Comparison of ENCODE assay signal across 29 cellular contexts in the genomic region with DNA sequence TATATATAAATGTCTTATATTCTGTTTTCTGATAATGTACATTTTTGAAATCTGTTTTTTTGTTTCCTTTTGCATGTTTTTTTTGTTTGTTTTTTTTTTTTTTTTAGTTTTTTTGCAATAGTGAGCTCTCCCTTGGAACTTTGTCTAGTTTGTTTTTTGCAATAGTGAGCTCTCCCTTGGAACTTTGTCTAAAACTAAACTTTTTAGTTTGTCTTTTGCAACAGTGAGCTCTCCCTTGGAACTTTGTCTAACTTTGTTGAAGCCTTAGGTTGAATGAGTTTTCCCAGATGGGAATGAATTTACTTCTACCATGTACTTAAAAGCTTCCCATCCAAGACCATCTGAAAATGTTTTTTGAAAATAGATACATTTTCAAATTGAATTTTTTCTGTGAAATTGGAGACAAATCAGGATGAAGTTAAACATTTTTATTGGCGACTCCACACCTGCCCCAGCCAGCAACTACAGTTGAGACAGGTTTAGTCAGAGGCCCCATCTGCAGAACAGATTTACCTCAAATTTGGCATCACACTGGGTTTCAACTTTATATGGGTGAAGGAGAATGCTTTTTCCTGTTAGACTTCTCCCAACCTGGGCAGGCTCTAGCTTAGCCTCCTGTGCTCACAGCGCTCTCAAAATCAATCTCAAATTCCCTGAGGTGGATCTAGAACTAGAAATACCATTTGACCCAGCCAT. TPM values are rescaled to one million over a fixed set of nuclear protein-coding genes. Genes with fewer than 3 reads are reported as not detected.
DNase-seq lines count a peak whose midpoint lies in the region; ATAC-seq, FAIRE-seq and TF ChIP-seq lines count a peak whose summit lies in the region.
"Had no signal": no experiment of that assay in that cellular context is flagged by ENCODE, and none has a peak within 500 bp of the region (broad histone marks: within the 10 kb centered on the region; RNA-seq: fewer than 3 reads in every experiment).

No MANE protein-coding gene starts in this region.

- H3K36me3 ChIP-seq in liver (ENCODE audit: control insufficient read depth in 4 of 4, insufficient read depth in 3 of 4, low read depth in 1 of 4, low read length in 3 of 4) (no peaks in the 10 kb centered on the region), HepG2 (replicated peaks in 1 of 2; ENCODE audit: control insufficient read depth in 1 of 2, insufficient read depth in 2 of 2, low read length in 2 of 2) (peaks cover 3 to 10% of the 10 kb centered on the region in 2 experiments; a peak in 4 of 5 replicates), small intestine (ENCODE audit: control insufficient read depth in 2 of 2, insufficient read depth in 2 of 2, low read length in 2 of 2) (no peaks in the 10 kb centered on the region)

- TF ChIP-seq RAD21 in liver (IDR thresholded peaks at IDR 0.05) (no peak), HepG2 (CRISPR knock-in tag; IDR thresholded peaks at IDR 0.05) (no peak)

- TF ChIP-seq EP300 in HepG2 (IDR thresholded peaks at IDR 0.05; ENCODE audit: low read depth in 2 of 2, low read length in 2 of 2) = no peak
- TF ChIP-seq EP300 in HepG2 (CRISPR knock-in tag; IDR thresholded peaks at IDR 0.05; ENCODE audit: borderline replicate concordance) = no peak

- H3K4me3 Mint-ChIP-seq in type B pancreatic cell = no peak overlapping the region
- H3K4me3 Mint-ChIP-seq: CD14-positive monocyte; CD4-positive, alpha-beta memory T cell; CD4-positive, CD25-positive, alpha-beta regulatory T cell; CD8-positive, alpha-beta memory T cell had no signal

- H3K9ac ChIP-seq in liver (ENCODE audit: low read depth in 1 of 2, low read length in 2 of 2) = peak overlapping the region in 1 of 2 donors; percentile 53
- H3K9ac ChIP-seq in HepG2 (ENCODE audit: insufficient read depth, low read depth, low read length) = no peak overlapping the region
- H3K9ac ChIP-seq: BLaER1 had no signal

- no peaks in the 10 kb centered on the region for H3K36me3 Mint-ChIP-seq in type B pancreatic cell

- H3K4me2 ChIP-seq in HepG2 (ENCODE audit: low read depth, low read length) = no peak overlapping the region
- H3K4me2 ChIP-seq: BLaER1 had no signal

- DNase-seq in HepG2 (ENCODE audit: low spot score) (no peak), left lobe of liver (ENCODE audit: low spot score) (no peak), small intestine (no peak), SKM-1 treated with dmso at 0.1 percent for 144 hours (lab: John Stamatoyannopoulos, UW; ENCODE audit: unreplicated experiment) (no peak), type B pancreatic cell (ENCODE audit: extremely low spot score, unreplicated experiment) (no peak)
- DNase-seq: ACHN; BE2C; C1 segment of cervical spinal cord; CD4-positive, alpha-beta memory T cell; CD4-positive, CD25-positive, alpha-beta regulatory T cell; CD8-positive, alpha-beta memory T cell; COR-L47; DMS 273 treated with DMSO at 0.1 percent for 48 hours; DMS153; DMS53; DMS79; DND-41; EL; GDM1 had no signal

- no peaks in the 10 kb centered on the region for H3K9me3 Mint-ChIP-seq in type B pancreatic cell
- H3K9me3 Mint-ChIP-seq: CD4-positive, alpha-beta memory T cell; CD4-positive, CD25-positive, alpha-beta regulatory T cell; CD8-positive, alpha-beta memory T cell had no signal

- H3K79me2 ChIP-seq in HepG2 (ENCODE audit: insufficient read depth, low read length) = no peaks in the 10 kb centered on the region

- TF ChIP-seq POLR2A in HepG2 (IDR thresholded peaks at IDR 0.05; ENCODE audit: insufficient read depth in 1 of 2, low read depth in 2 of 2, low read length in 2 of 2) = no peak

- CTCF ChIA-PET in HepG2 (lab: Yijun Ruan, JAX; ENCODE audit: low intra/inter-chr PET ratio, low total read pairs) = no interaction called here

- no peaks in the 10 kb centered on the region for H3K9me3 ChIP-seq in liver (ENCODE audit: control insufficient read depth in 4 of 4, low read length in 3 of 4)
- H3K9me3 ChIP-seq in HepG2 (ENCODE audit: low read length) = no peaks in the 10 kb centered on the region
- no peaks in the 10 kb centered on the region for H3K9me3 ChIP-seq in small intestine (ENCODE audit: control insufficient read depth, low read depth)
- H3K9me3 ChIP-seq: BE2C had no signal

- POLR2A ChIA-PET in HepG2 (lab: Yijun Ruan, JAX) = interaction anchor here (0.6 kb wide), 1 partner anchor 14 kb away, joined by 3 read pairs; no protein-coding TSS in a partner anchor

- no peaks in the 10 kb centered on the region for H3K27me3 Mint-ChIP-seq in type B pancreatic cell
- H3K27me3 Mint-ChIP-seq: CD4-positive, alpha-beta memory T cell; CD4-positive, CD25-positive, alpha-beta regulatory T cell; CD8-positive, alpha-beta memory T cell had no signal

- peaks cover 0 to 15% (median 8%) of the 10 kb centered on the region in 4 donors for H3K4me1 ChIP-seq in liver (ENCODE audit: control insufficient read depth in 4 of 4, insufficient read depth in 4 of 4, low read length in 3 of 4)
- H3K4me1 ChIP-seq in HepG2 (ENCODE audit: insufficient read depth, low read length) = no peaks in the 10 kb centered on the region
- H3K4me1 ChIP-seq in small intestine (ENCODE audit: control insufficient read depth in 2 of 2, insufficient read depth in 1 of 2, low read depth in 1 of 2, low read length in 1 of 2) = no peaks in the 10 kb centered on the region
- H3K4me1 ChIP-seq: BE2C, BLaER1 had no signal

- H3K4me3 ChIP-seq in liver (ENCODE audit: low read depth in 1 of 3, low read length in 3 of 3) (no peak overlapping the region), HepG2 (replicated peaks in 1 of 3; ENCODE audit: insufficient read depth in 1 of 3, low read depth in 2 of 3, low read length in 3 of 3) (no peak overlapping the region), small intestine (ENCODE audit: low read depth in 1 of 2, low read length in 2 of 2) (no peak overlapping the region)
- H3K4me3 ChIP-seq: BLaER1, GM12878 had no signal

- H3K27me3 ChIP-seq in liver (ENCODE audit: control insufficient read depth in 4 of 4, insufficient read depth in 4 of 4, low read length in 3 of 4) (no peaks in the 10 kb centered on the region), HepG2 (ENCODE audit: control insufficient read depth in 1 of 2, insufficient read depth in 2 of 2, low read length in 2 of 2) (no peaks in the 10 kb centered on the region), small intestine (ENCODE audit: control insufficient read depth in 2 of 2, insufficient read depth in 2 of 2, low read length in 2 of 2) (no peaks in the 10 kb centered on the region)
- H3K27me3 ChIP-seq: BE2C, BLaER1 had no signal

- no peak overlapping the region for H2AFZ ChIP-seq in HepG2 (ENCODE audit: low read length)

- no peaks in the 10 kb centered on the region for H3K4me1 Mint-ChIP-seq in type B pancreatic cell (ENCODE audit: unreplicated experiment)
- H3K4me1 Mint-ChIP-seq: CD14-positive monocyte had no signal

- WGBS in liver = 56% methylated on average over 2 of the region's 2 CpGs
- WGBS in HepG2 (ENCODE audit: low lambda C conversion rate) = 93% methylated on average over 2 of the region's 2 CpGs
- WGBS in small intestine, 3 donors = 95 to 97% (median 95%) methylated on average over 2 of the region's 2 CpGs

- peak overlapping the region; percentile 75 to 87 for H3K27ac ChIP-seq in liver (ENCODE audit: low read depth in 1 of 2, low read length in 2 of 2)
- no peak overlapping the region for H3K27ac ChIP-seq in HepG2 (ENCODE audit: extremely low read length, insufficient read depth, low read length)
- H3K27ac ChIP-seq in small intestine (ENCODE audit: low read depth in 1 of 2, low read length in 1 of 2) = no peak overlapping the region
- H3K27ac ChIP-seq: 22Rv1, BLaER1 had no signal

- BruUV-seq in HepG2 (replicated peaks; lab: Mats Ljungman, UMichigan) = no TSS peak

- H4K20me1 ChIP-seq in HepG2 (ENCODE audit: insufficient read depth, low read length) = no peaks in the 10 kb centered on the region
- H4K20me1 ChIP-seq: BLaER1 had no signal

- in situ Hi-C loops in HepG2 (cut with HindIII; ENCODE audit: extremely low pct_ligation_motif_present, low pct_unique_long_range_greater_than_20kb) = no loop called here

- intact Hi-C loops in HepG2 (cut with micrococcal nuclease; ENCODE audit: unreplicated experiment) = no loop called here

- ATAC-seq in HepG2 (no peak), left lobe of liver (peak; percentile 91), GM21717 (IDR thresholded peaks at IDR 0.05; ENCODE audit: unreplicated experiment) (no peak)
- ATAC-seq: GM12878 had no signal

- H3K27ac Mint-ChIP-seq in type B pancreatic cell = no peak overlapping the region
- H3K27ac Mint-ChIP-seq: CD14-positive monocyte had no signal

- TF ChIP-seq CTCF in liver (IDR thresholded peaks at IDR 0.05; ENCODE audit: low read depth, low read length, missing input control) = no peak
- TF ChIP-seq CTCF in HepG2 (CRISPR knock-in tag; IDR thresholded peaks at IDR 0.05) = no peak
- TF ChIP-seq CTCF in type B pancreatic cell (conservative IDR thresholded peaks at IDR 0.05) = no peak

- FAIRE-seq in HepG2 (lab: Jason Lieb, UNC) (no peak), endometrium (lab: Jason Lieb, UNC) (peak; percentile 48), small intestine (lab: Jason Lieb, UNC) (peak; percentile 87)
- FAIRE-seq: GM12878, GM12892 had no signal

RNA-seq across cellular contexts. Expression of gene SLC9B2, which starts 16.0 kb away (rescaled TPM):
- total RNA-seq in liver = 10 to 100 TPM; 36.2 to 47.0 TPM
- polyA plus RNA-seq in liver = 10 to 100 TPM; 23.7 to 32.7 TPM
- 38.5 and 38.9 TPM in 2 replicates for total RNA-seq in HepG2 (2016; rRNA removed; fragmentation: Illumina TruSeq; extraction: Trizol)
- 24.3 and 28.5 TPM in 2 replicates for total RNA-seq in HepG2 (2016; cell fraction: cytosol; rRNA removed; fragmentation: Illumina TruSeq; extraction: Trizol; ENCODE audit: low read depth)
- total RNA-seq in HepG2 (2016; cell fraction: insoluble cytoplasmic fraction; rRNA removed; fragmentation: Illumina TruSeq; extraction: Trizol) = 35.0 and 37.7 TPM in 2 replicates
- 43.9 and 47.9 TPM in 2 replicates for total RNA-seq in HepG2 (2016; cell fraction: membrane; rRNA removed; fragmentation: Illumina TruSeq; extraction: Trizol)
- 39.6 and 40.9 TPM in 2 replicates for total RNA-seq in HepG2 (2016; cell fraction: nucleus; rRNA removed; fragmentation: Illumina TruSeq; extraction: Trizol)
- polyA plus RNA-seq in HepG2 (2011; rRNA removed) = 22.3 and 23.5 TPM in 2 replicates
- 13.2 and 23.4 TPM in 2 replicates for polyA plus RNA-seq in HepG2 (2011; cell fraction: cytosol; rRNA removed)
- polyA plus RNA-seq in HepG2 (2011; cell fraction: nucleus; rRNA removed) = 21.4 and 26.7 TPM in 2 replicates
- 36.0 and 40.1 TPM in 2 replicates for polyA plus RNA-seq in HepG2 (2012)
- 30.2 and 35.0 TPM in 2 replicates for polyA plus RNA-seq in HepG2 (2016; cell fraction: cytosol; fragmentation: Illumina TruSeq; extraction: Trizol; ENCODE audit: low read depth)
- 41.3 and 46.7 TPM in 2 replicates for polyA plus RNA-seq in HepG2 (2016; cell fraction: insoluble cytoplasmic fraction; fragmentation: Illumina TruSeq; extraction: Trizol; ENCODE audit: low read depth)
- 38.9 and 43.7 TPM in 2 replicates for polyA plus RNA-seq in HepG2 (2016; cell fraction: membrane; fragmentation: Illumina TruSeq; extraction: Trizol; ENCODE audit: low read depth)
- 31.1 and 35.8 TPM in 2 replicates for polyA plus RNA-seq in HepG2 (2016; cell fraction: nucleus; fragmentation: Illumina TruSeq; extraction: Trizol; ENCODE audit: insufficient read depth, low read depth)
- polyA minus RNA-seq in HepG2 (2011; rRNA and poly(A)+ RNA removed; ENCODE audit: low replicate concordance) = 9.2 and 46.5 TPM in 2 replicates
- polyA minus RNA-seq in HepG2 (2011; cell fraction: cytosol; rRNA and poly(A)+ RNA removed) = 13.6 and 19.6 TPM in 2 replicates
- polyA minus RNA-seq in HepG2 (2011; cell fraction: nucleus; rRNA and poly(A)+ RNA removed) = 93.9 and 106 TPM in 2 replicates
- total RNA-seq in left lobe of liver = 32.3 TPM
- polyA plus RNA-seq in small intestine = 1 to 10 TPM; 3.8 to 5.8 (median 4.0) TPM
- total RNA-seq in type B pancreatic cell (ENCODE audit: low replicate concordance) = 4.0 and 12.9 TPM in 2 replicates

RNA-seq across cellular contexts. Expression of gene BDH2, which starts 39.0 kb away (rescaled TPM):
- total RNA-seq in liver (10 to 100 TPM; 16.6 to 44.1 TPM), HepG2 (2016; rRNA removed; fragmentation: Illumina TruSeq; extraction: Trizol) (46.2 and 61.0 TPM in 2 replicates), left lobe of liver (53.6 TPM), type B pancreatic cell (ENCODE audit: low replicate concordance) (52.1 and 72.7 TPM in 2 replicates)
- polyA plus RNA-seq in liver (10 to 100 TPM; 26.8 to 88.5 TPM), HepG2 (2011; rRNA removed) (29.1 and 34.8 TPM in 2 replicates), small intestine (100 to 1,000 TPM in 2 of 3 donors, 10 to 100 TPM in 1; 73.3 to 317 (median 185) TPM)
- 5.9 and 7.4 TPM in 2 replicates for total RNA-seq in HepG2 (2016; cell fraction: cytosol; rRNA removed; fragmentation: Illumina TruSeq; extraction: Trizol; ENCODE audit: low read depth)
- total RNA-seq in HepG2 (2016; cell fraction: insoluble cytoplasmic fraction; rRNA removed; fragmentation: Illumina TruSeq; extraction: Trizol) = 43.7 and 65.1 TPM in 2 replicates
- total RNA-seq in HepG2 (2016; cell fraction: membrane; rRNA removed; fragmentation: Illumina TruSeq; extraction: Trizol) = 9.9 and 10.2 TPM in 2 replicates
- total RNA-seq in HepG2 (2016; cell fraction: nucleus; rRNA removed; fragmentation: Illumina TruSeq; extraction: Trizol) = 25.2 and 26.4 TPM in 2 replicates
- 13.8 and 17.3 TPM in 2 replicates for polyA plus RNA-seq in HepG2 (2011; cell fraction: cytosol; rRNA removed)
- 27.4 and 37.3 TPM in 2 replicates for polyA plus RNA-seq in HepG2 (2011; cell fraction: nucleus; rRNA removed)
- 18.9 and 28.5 TPM in 2 replicates for polyA plus RNA-seq in HepG2 (2012)
- polyA plus RNA-seq in HepG2 (2016; cell fraction: cytosol; fragmentation: Illumina TruSeq; extraction: Trizol; ENCODE audit: low read depth) = 4.4 and 4.7 TPM in 2 replicates
- polyA plus RNA-seq in HepG2 (2016; cell fraction: insoluble cytoplasmic fraction; fragmentation: Illumina TruSeq; extraction: Trizol; ENCODE audit: low read depth) = 55.9 and 59.9 TPM in 2 replicates
- polyA plus RNA-seq in HepG2 (2016; cell fraction: membrane; fragmentation: Illumina TruSeq; extraction: Trizol; ENCODE audit: low read depth) = 6.3 and 6.9 TPM in 2 replicates
- 36.7 and 40.0 TPM in 2 replicates for polyA plus RNA-seq in HepG2 (2016; cell fraction: nucleus; fragmentation: Illumina TruSeq; extraction: Trizol; ENCODE audit: insufficient read depth, low read depth)
- polyA minus RNA-seq in HepG2 (2011; rRNA and poly(A)+ RNA removed; ENCODE audit: low replicate concordance) = 4.5 and 6.4 TPM in 2 replicates
- polyA minus RNA-seq in HepG2 (2011; cell fraction: cytosol; rRNA and poly(A)+ RNA removed) = 3.3 and 9.4 TPM in 2 replicates
- polyA minus RNA-seq in HepG2 (2011; cell fraction: nucleus; rRNA and poly(A)+ RNA removed) = 19.2 and 27.6 TPM in 2 replicates

RNA-seq across cellular contexts. Expression of gene SLC9B1, which starts 41.1 kb away (rescaled TPM):
- under 1 TPM; 0.50 to 0.51 TPM for total RNA-seq in liver
- polyA plus RNA-seq in liver = under 1 TPM in 1 of 2 donors, not detected in 1; 0.19 TPM
- total RNA-seq in HepG2 (2016; rRNA removed; fragmentation: Illumina TruSeq; extraction: Trizol) = 0.20 TPM in 1 of 2 replicates, not detected in the other
- 0.71 and 0.81 TPM in 2 replicates for total RNA-seq in HepG2 (2016; cell fraction: cytosol; rRNA removed; fragmentation: Illumina TruSeq; extraction: Trizol; ENCODE audit: low read depth)
- 0.28 TPM in 1 of 2 replicates, not detected in the other for total RNA-seq in HepG2 (2016; cell fraction: insoluble cytoplasmic fraction; rRNA removed; fragmentation: Illumina TruSeq; extraction: Trizol)
- 0.24 and 0.31 TPM in 2 replicates for total RNA-seq in HepG2 (2016; cell fraction: membrane; rRNA removed; fragmentation: Illumina TruSeq; extraction: Trizol)
- 0.53 TPM in 1 of 2 replicates, not detected in the other for total RNA-seq in HepG2 (2016; cell fraction: nucleus; rRNA removed; fragmentation: Illumina TruSeq; extraction: Trizol)
- polyA plus RNA-seq in HepG2 (2011; rRNA removed) = 0.17 and 0.18 TPM in 2 replicates
- 0.13 and 0.45 TPM in 2 replicates for polyA plus RNA-seq in HepG2 (2011; cell fraction: cytosol; rRNA removed)
- 0.43 TPM in 1 of 2 replicates, not detected in the other for polyA plus RNA-seq in HepG2 (2011; cell fraction: nucleus; rRNA removed)
- 0.29 and 1.1 TPM in 2 replicates for polyA plus RNA-seq in HepG2 (2012)
- polyA plus RNA-seq in HepG2 (2016; cell fraction: cytosol; fragmentation: Illumina TruSeq; extraction: Trizol; ENCODE audit: low read depth) = 0.20 TPM in 1 of 2 replicates, not detected in the other
- polyA plus RNA-seq in HepG2 (2016; cell fraction: insoluble cytoplasmic fraction; fragmentation: Illumina TruSeq; extraction: Trizol; ENCODE audit: low read depth) = not detected in 2 replicates
- not detected in 2 replicates for polyA plus RNA-seq in HepG2 (2016; cell fraction: membrane; fragmentation: Illumina TruSeq; extraction: Trizol; ENCODE audit: low read depth)
- polyA plus RNA-seq in HepG2 (2016; cell fraction: nucleus; fragmentation: Illumina TruSeq; extraction: Trizol; ENCODE audit: insufficient read depth, low read depth) = not detected in 2 replicates
- polyA minus RNA-seq in HepG2 (2011; rRNA and poly(A)+ RNA removed; ENCODE audit: low replicate concordance) = 0.12 TPM in 1 of 2 replicates, not detected in the other
- 1.1 TPM in 1 of 2 replicates, not detected in the other for polyA minus RNA-seq in HepG2 (2011; cell fraction: cytosol; rRNA and poly(A)+ RNA removed)
- polyA minus RNA-seq in HepG2 (2011; cell fraction: nucleus; rRNA and poly(A)+ RNA removed) = 2.6 and 4.0 TPM in 2 replicates
- total RNA-seq in left lobe of liver = 0.18 TPM
- polyA plus RNA-seq in small intestine = under 1 TPM in 1 of 3 donors, not detected in 2; 0.18 TPM
- 0.71 and 1.6 TPM in 2 replicates for total RNA-seq in type B pancreatic cell (ENCODE audit: low replicate concordance)
- total RNA-seq: Daoy, G401 had no signal

Comparison
In these comparisons a context has a peak if more than half of its experiments do, and no peak if none do; other contexts are left out.
1. H3K27ac ChIP-seq: peak in liver (2 of 2); none in HepG2 (single experiment) and small intestine (0 of 2).